ENCODE assay signal across 30 cellular contexts in the genomic region with DNA sequence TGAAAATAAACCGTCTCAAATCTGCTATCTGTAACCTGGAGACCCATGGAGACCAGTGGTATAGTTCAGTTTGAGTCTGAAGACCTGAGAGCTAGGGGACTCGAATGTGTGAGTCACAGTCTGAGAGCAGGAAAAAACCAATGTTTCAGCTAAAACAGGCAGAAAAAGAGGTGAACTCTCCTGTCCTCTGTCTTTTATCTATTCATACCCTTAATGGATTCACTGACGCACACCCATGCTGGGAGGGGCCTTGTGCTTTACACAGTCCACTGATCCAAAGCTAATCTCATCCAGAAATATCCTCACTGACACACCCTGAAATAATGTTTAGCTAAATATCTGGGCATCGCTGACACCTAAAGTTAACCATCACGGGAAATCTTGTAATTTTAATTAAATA.
"Had no signal": no experiment of that assay in that cellular context is flagged by ENCODE, and none has a peak within 500 bp of the region (broad histone marks: within the 10 kb centered on the region; RNA-seq: fewer than 3 reads in every experiment).

No MANE protein-coding gene starts in this region.

- H3K4me3 ChIP-seq: breast epithelium, esophagus muscularis mucosa, left ventricle myocardium inferior, pancreas, prostate gland, sigmoid colon, stomach, tibial artery, upper lobe of right lung had no signal

- DNase-seq: activated CD4-positive, alpha-beta memory T cell treated with anti-CD3 and anti-CD28 coated beads for 36 hours; activated CD4-positive, alpha-beta T cell treated with anti-CD3 and anti-CD28 coated beads, Interleukin-2, amount 10 ng/mL, durations not matched to agents 24 days and 14 days; activated CD4-positive, CD25-positive, alpha-beta regulatory T cell treated with anti-CD3 and anti-CD28 coated beads, Interleukin-2, amount 50 U/mL, for 72 hours; activated CD8-positive, alpha-beta memory T cell treated with anti-CD3 and anti-CD28 coated beads, Interleukin-2, amount 50 U/mL, for 4 hours; activated gamma-delta T cell; activated naive CD4-positive, alpha-beta T cell treated with anti-CD3 and anti-CD28 coated beads, Interleukin-2, amount 10 ng/mL, durations not matched to agents 7 days and 5 days; activated naive CD8-positive, alpha-beta T cell treated with anti-CD3 and anti-CD28 coated beads, Interleukin-2, amount 10 ng/mL, durations not matched to agents 7 days and 5 days; activated T-cell treated with anti-CD3 and anti-CD28 coated beads, Interleukin-2, amount 50 U/mL, for 1 hour; amniotic stem cell; central memory CD4-positive, alpha-beta T cell; endodermal cell; foreskin keratinocyte; left ventricle myocardium inferior; mammary epithelial cell; nephron progenitor cell; nucleus accumbens; pancreas; sigmoid colon; small intestine; stimulated activated CD4-positive, alpha-beta T cell treated with anti-CD3 and anti-CD28 coated beads, Interleukin-1b, Interleukin-23, amount 100 ng/mL, for 48 hours; stimulated activated CD4-positive, alpha-beta T cell treated with anti-CD3 and anti-CD28 coated beads, Interleukin-4, amount 100 ng/mL, for 4 hours; stimulated activated CD8-positive, alpha-beta memory T cell treated with anti-CD3 and anti-CD28 coated beads, Interleukin-4, amount 100 ng/mL, for 48 hours; stomach; T-helper 9 cell; tibial artery; upper lobe of right lung had no signal

- H3K9me3 ChIP-seq: breast epithelium, esophagus muscularis mucosa, left ventricle myocardium inferior, pancreas, prostate gland, sigmoid colon, stomach, tibial artery, upper lobe of right lung had no signal

- ATAC-seq: foreskin keratinocyte; stimulated activated memory B cell treated with anti-CD40 and anti-IgM and Interleukin-4, amounts not matched to agents 10 μg/mL and 1 μg/mL and 100 μg/mL, for 72 hours; upper lobe of right lung had no signal

- H3K27me3 ChIP-seq: breast epithelium, esophagus muscularis mucosa, foreskin keratinocyte, pancreas, sigmoid colon, stomach, tibial artery, upper lobe of right lung had no signal

- H3K27ac ChIP-seq: breast epithelium, esophagus muscularis mucosa, foreskin keratinocyte, left ventricle myocardium inferior, pancreas, prostate gland, sigmoid colon, stomach, tibial artery, upper lobe of right lung had no signal

- H3K4me1 ChIP-seq: breast epithelium, esophagus muscularis mucosa, foreskin keratinocyte, left ventricle myocardium inferior, pancreas, prostate gland, sigmoid colon, stomach, tibial artery, upper lobe of right lung had no signal

- H3K36me3 ChIP-seq: breast epithelium, esophagus muscularis mucosa, left ventricle myocardium inferior, pancreas, prostate gland, sigmoid colon, stomach, tibial artery, upper lobe of right lung had no signal
